ENCODE assay signal across 8 cellular contexts in genomic region chr3:190701096-190701532, GRCh38.
DNase-seq lines count a peak whose midpoint lies in the region; ATAC-seq, FAIRE-seq and TF ChIP-seq lines count a peak whose summit lies in the region.

No MANE protein-coding gene starts in this region.

- no peaks in the 10 kb centered on the region for H3K9me3 ChIP-seq in HepG2 (ENCODE audit: low read length)

- H3K36me3 ChIP-seq in HepG2 (replicated peaks in 1 of 2; ENCODE audit: control insufficient read depth in 1 of 2, insufficient read depth in 2 of 2, low read length in 2 of 2), result no peaks in the 10 kb centered on the region

- no peak for TF ChIP-seq POLR2A in HepG2 (IDR thresholded peaks at IDR 0.05; ENCODE audit: insufficient read depth in 1 of 2, low read depth in 2 of 2, low read length in 2 of 2)

- no peak overlapping the region for H3K27ac ChIP-seq in HepG2 (ENCODE audit: extremely low read length, insufficient read depth, low read length)
- no peak overlapping the region for H3K27ac ChIP-seq in coronary artery

- H3K79me2 ChIP-seq in HepG2 (ENCODE audit: insufficient read depth, low read length), result no peaks in the 10 kb centered on the region

- no peak overlapping the region for H2AFZ ChIP-seq in HepG2 (ENCODE audit: low read length)

- DNase-seq in COLO829 (ENCODE audit: low spot score) (peak; percentile 69), NCI-H510A treated with DMSO at 0.1 percent for 48 hours (lab: John Stamatoyannopoulos, UW) (peak; percentile 67), MCF 10A (ENCODE audit: unreplicated experiment) (peak; percentile 86), HepG2 (ENCODE audit: low spot score) (peak; percentile 91), coronary artery (ENCODE audit: low spot score) (no peak)
- DNase-seq in natural killer cell treated with Interleukin-12 subunit alpha and Interleukin-12 subunit beta and Interleukin-15 and Interleukin-18, amount 100 ng/mL, for 72 hours (ENCODE audit: low spot score), result no peak

- H4K20me1 ChIP-seq in HepG2 (ENCODE audit: insufficient read depth, low read length), result no peaks in the 10 kb centered on the region

- no peak overlapping the region for H3K27ac Mint-ChIP-seq in MCF 10A (ENCODE audit: low read depth, unreplicated experiment)
- H3K27ac Mint-ChIP-seq in natural killer cell treated with Interleukin-12 subunit alpha and Interleukin-12 subunit beta and Interleukin-15 and Interleukin-18, amount 100 ng/mL, for 72 hours, result no peak overlapping the region

- no peak overlapping the region for H3K9ac ChIP-seq in HepG2 (ENCODE audit: insufficient read depth, low read depth, low read length)

- ATAC-seq in GM21619 (IDR thresholded peaks at IDR 0.05; ENCODE audit: unreplicated experiment) (peak; percentile 67), HepG2 (peak; percentile 99), HG03280 (IDR thresholded peaks at IDR 0.05; ENCODE audit: unreplicated experiment) (no peak)
- ATAC-seq in natural killer cell treated with Interleukin-12 subunit alpha and Interleukin-12 subunit beta and Interleukin-15 and Interleukin-18, amount 100 ng/mL, for 72 hours, result no peak

- intact Hi-C loops in MCF 10A (cut with micrococcal nuclease), result loop anchor here (1.0 to 10.0 kb wide), 5 partner anchors 112 to 524 kb away; no protein-coding TSS in a partner anchor
- intact Hi-C loops in HepG2 (cut with micrococcal nuclease; ENCODE audit: unreplicated experiment), result loop anchor here (10.0 kb wide), 1 partner anchor 164 kb away; the partner anchor contains the start of gene GMNC

- no peaks in the 10 kb centered on the region for H3K27me3 Mint-ChIP-seq in MCF 10A (ENCODE audit: insufficient read depth, unreplicated experiment)
- peaks cover 2 to 14% of the 10 kb centered on the region in 2 donors for H3K27me3 Mint-ChIP-seq in natural killer cell treated with Interleukin-12 subunit alpha and Interleukin-12 subunit beta and Interleukin-15 and Interleukin-18, amount 100 ng/mL, for 72 hours

- FAIRE-seq in HepG2 (lab: Jason Lieb, UNC), result peak; percentile 96

- H3K4me3 ChIP-seq in HepG2 (replicated peaks in 1 of 3; ENCODE audit: insufficient read depth in 1 of 3, low read depth in 2 of 3, low read length in 3 of 3) (no peak overlapping the region; a peak in 1 of 6 replicates), coronary artery (no peak overlapping the region)

- peaks cover 14% of the 10 kb centered on the region for H3K4me1 Mint-ChIP-seq in MCF 10A (ENCODE audit: insufficient read depth, unreplicated experiment)
- no peaks in the 10 kb centered on the region for H3K4me1 Mint-ChIP-seq in natural killer cell treated with Interleukin-12 subunit alpha and Interleukin-12 subunit beta and Interleukin-15 and Interleukin-18, amount 100 ng/mL, for 72 hours (ENCODE audit: low read depth in 2 of 2)

- H3K4me3 Mint-ChIP-seq in MCF 10A (ENCODE audit: unreplicated experiment), result no peak overlapping the region
- H3K4me3 Mint-ChIP-seq in natural killer cell treated with Interleukin-12 subunit alpha and Interleukin-12 subunit beta and Interleukin-15 and Interleukin-18, amount 100 ng/mL, for 72 hours, result no peak overlapping the region

- peaks cover 23% of the 10 kb centered on the region for H3K4me1 ChIP-seq in HepG2 (ENCODE audit: insufficient read depth, low read length)

- WGBS in HepG2 (ENCODE audit: low lambda C conversion rate), result 3% methylated on average over 4 of the region's 4 CpGs

- POLR2A ChIA-PET in MCF 10A (lab: Yijun Ruan, JAX) (interaction anchor here (0.6 to 3.1 kb wide), 3 partner anchors 9 to 349 kb away, joined by 3 to 12 read pairs (median 5); no protein-coding TSS in a partner anchor), HepG2 (lab: Yijun Ruan, JAX) (interaction anchor here (0.9 kb wide), 1 partner anchor 188 kb away, joined by 4 read pairs; the partner anchor contains the start of gene IL1RAP)

- no peaks in the 10 kb centered on the region for H3K9me3 Mint-ChIP-seq in MCF 10A (ENCODE audit: unreplicated experiment)
- H3K9me3 Mint-ChIP-seq in natural killer cell treated with Interleukin-12 subunit alpha and Interleukin-12 subunit beta and Interleukin-15 and Interleukin-18, amount 100 ng/mL, for 72 hours, result peaks cover 3% of the 10 kb centered on the region

- TF ChIP-seq RAD21 in HepG2 (CRISPR knock-in tag; IDR thresholded peaks at IDR 0.05), result peak; percentile 71

- CTCF ChIA-PET in MCF 10A (lab: Yijun Ruan, JAX) (interaction anchor here (0.6 to 6.1 kb wide), 56 partner anchors 8 to 659 kb away, joined by 3 to 159 read pairs (median 5); partner anchors contain the start of gene IL1RAP), HepG2 (lab: Yijun Ruan, JAX; ENCODE audit: low intra/inter-chr PET ratio, low total read pairs) (interaction anchor here (0.7 to 1.2 kb wide), 2 partner anchors 349 to 350 kb away, joined by 3 read pairs; no protein-coding TSS in a partner anchor)

- peak; percentile 75 for TF ChIP-seq CTCF in MCF 10A (IDR thresholded peaks at IDR 0.05; ENCODE audit: unreplicated experiment)
- peak; percentile 91 for TF ChIP-seq CTCF in HepG2 (CRISPR knock-in tag; IDR thresholded peaks at IDR 0.05)
- no peak for TF ChIP-seq CTCF in coronary artery (IDR thresholded peaks at IDR 0.05)

- TF ChIP-seq EP300 in HepG2 (IDR thresholded peaks at IDR 0.05; ENCODE audit: low read depth in 2 of 2, low read length in 2 of 2) (peak in 1 of 2 experiments; percentile 42; a peak in 1 of 4 replicates), HepG2 (CRISPR knock-in tag; IDR thresholded peaks at IDR 0.05; ENCODE audit: borderline replicate concordance) (no peak)

- H3K27me3 ChIP-seq in HepG2 (ENCODE audit: control insufficient read depth in 1 of 2, insufficient read depth in 2 of 2, low read length in 2 of 2), result no peaks in the 10 kb centered on the region

- peak overlapping the region; percentile 56 for H3K4me2 ChIP-seq in HepG2 (ENCODE audit: low read depth, low read length)

- H3K36me3 Mint-ChIP-seq in MCF 10A (ENCODE audit: insufficient read depth, unreplicated experiment), result no peaks in the 10 kb centered on the region
- H3K36me3 Mint-ChIP-seq in natural killer cell treated with Interleukin-12 subunit alpha and Interleukin-12 subunit beta and Interleukin-15 and Interleukin-18, amount 100 ng/mL, for 72 hours, result no peaks in the 10 kb centered on the region

- BruUV-seq in MCF 10A (replicated peaks; lab: Mats Ljungman, UMichigan) (no TSS peak), HepG2 (replicated peaks; lab: Mats Ljungman, UMichigan) (no TSS peak)

- in situ Hi-C loops in HepG2 (cut with HindIII; ENCODE audit: extremely low pct_ligation_motif_present, low pct_unique_long_range_greater_than_20kb), result no loop called here

TF ChIP-seq in HepG2, 621 proteins besides CTCF, POLR2A, EP300 and RAD21 (continues in another document):
- TF ChIP-seq YY1 (IDR thresholded peaks at IDR 0.05; ENCODE audit: insufficient read depth, insufficient replicate concordance, low read depth, low read length) (no peak), ZBTB7A (CRISPR knock-in tag; IDR thresholded peaks at IDR 0.05) (no peak), MLX (CRISPR knock-in tag; IDR thresholded peaks at IDR 0.05) (no peak), ZUFSP (CRISPR knock-in tag; IDR thresholded peaks at IDR 0.05; ENCODE audit: borderline replicate concordance) (no peak), SIX1 (CRISPR knock-in tag; IDR thresholded peaks at IDR 0.05; ENCODE audit: borderline replicate concordance) (no peak), NR1H2 (CRISPR knock-in tag; IDR thresholded peaks at IDR 0.05; ENCODE audit: borderline replicate concordance, low read depth) (no peak), IKZF4 (CRISPR knock-in tag; IDR thresholded peaks at IDR 0.05; ENCODE audit: borderline replicate concordance, low read depth, not compliant biosample characterization) (no peak), POLR2G (IDR thresholded peaks at IDR 0.05; ENCODE audit: low read depth, low read length) (no peak), BRF2 (CRISPR knock-in tag; IDR thresholded peaks at IDR 0.05) (no peak), KAT2B (IDR thresholded peaks at IDR 0.05; ENCODE audit: borderline replicate concordance, low read depth, low read length) (no peak), GMEB2 (CRISPR knock-in tag; IDR thresholded peaks at IDR 0.05; ENCODE audit: low read depth) (no peak)

Comparison
In these comparisons a context has a peak if more than half of its experiments do, and no peak if none do; other contexts are left out.
1. DNase-seq: peak in COLO829 (single experiment), NCI-H510A treated with DMSO at 0.1 percent for 48 hours (single experiment), MCF 10A (single experiment) and HepG2 (single experiment); none in natural killer cell treated with Interleukin-12 subunit alpha and Interleukin-12 subunit beta and Interleukin-15 and Interleukin-18, amount 100 ng/mL, for 72 hours (single experiment) and coronary artery (single experiment).
2. ATAC-seq: peak in GM21619 (single experiment) and HepG2 (single experiment); none in natural killer cell treated with Interleukin-12 subunit alpha and Interleukin-12 subunit beta and Interleukin-15 and Interleukin-18, amount 100 ng/mL, for 72 hours (0 of 2) and HG03280 (single experiment).